ENCODE assay signal across 12 cellular contexts in genomic region chr17:76473541-76473985, GRCh38. TPM values are rescaled to one million over a fixed set of nuclear protein-coding genes. Genes with fewer than 3 reads are reported as not detected.
DNase-seq lines count a peak whose midpoint lies in the region; ATAC-seq, FAIRE-seq and TF ChIP-seq lines count a peak whose summit lies in the region.
"Had no signal": no experiment of that assay in that cellular context is flagged by ENCODE, and none has a peak within 500 bp of the region (broad histone marks: within the 10 kb centered on the region; RNA-seq: fewer than 3 reads in every experiment).

No MANE protein-coding gene starts in this region.

- no peaks in the 10 kb centered on the region for H3K9me3 ChIP-seq in CD8-positive, alpha-beta T cell (ENCODE audit: low read length)

- peak; percentile 23 for ATAC-seq in activated T-helper 17 cell treated with anti-CD3 and anti-CD28 coated beads, Interleukin-2, amount 50 U/mL, for 72 hours (replicated peaks)
- peak; percentile 37 for ATAC-seq in memory B cell (ENCODE audit: low read depth)
- ATAC-seq in CD8-positive, alpha-beta T cell, result no peak

- no peak for TF ChIP-seq POLR2A in GM12891 (IDR thresholded peaks at IDR 0.05; ENCODE audit: low read depth, low read length)

- H3K27ac Mint-ChIP-seq in CD14-positive monocyte (peak overlapping the region in 2 of 7 donors; percentile 9 to 86), memory B cell (peak overlapping the region; percentile 83)
- no peak overlapping the region for H3K27ac Mint-ChIP-seq in activated T-helper 17 cell treated with anti-CD3 and anti-CD28 coated beads, Interleukin-2, amount 50 U/mL, for 72 hours
- no peak overlapping the region for H3K27ac Mint-ChIP-seq in CD8-positive, alpha-beta T cell
- H3K27ac Mint-ChIP-seq: natural killer cell had no signal

- H3K27ac ChIP-seq in CD8-positive, alpha-beta T cell (ENCODE audit: low read depth, low read length), result no peak overlapping the region

- FAIRE-seq in GM12891 (lab: Jason Lieb, UNC), result peak; percentile 50

- H3K4me1 ChIP-seq in CD8-positive, alpha-beta T cell (ENCODE audit: insufficient read depth, low read length), result no peaks in the 10 kb centered on the region

- H3K36me3 Mint-ChIP-seq in CD14-positive monocyte (peaks cover 79 to 98% of the 10 kb centered on the region in 2 donors), memory B cell (peaks cover 33% of the 10 kb centered on the region)
- H3K36me3 Mint-ChIP-seq in activated T-helper 17 cell treated with anti-CD3 and anti-CD28 coated beads, Interleukin-2, amount 50 U/mL, for 72 hours (ENCODE audit: low read depth), result peaks cover 26% of the 10 kb centered on the region
- H3K36me3 Mint-ChIP-seq in CD8-positive, alpha-beta T cell, result peaks cover 65% of the 10 kb centered on the region
- H3K36me3 Mint-ChIP-seq: natural killer cell had no signal

- H3K36me3 ChIP-seq in CD8-positive, alpha-beta T cell (ENCODE audit: insufficient read depth, low read length), result peaks cover 3% of the 10 kb centered on the region

- CTCF ChIA-PET in CD8-positive, alpha-beta T cell (lab: Charles Lee), result interaction anchor here (1.1 to 1.5 kb wide), 3 partner anchors 20 to 151 kb away, joined by 3 to 4 read pairs (median 3); no protein-coding TSS in a partner anchor

- no peak for DNase-seq in CD14-positive monocyte (ENCODE audit: low spot score)
- no peak for DNase-seq in GM12891 (ENCODE audit: insufficient read length, low spot score)
- no peak for DNase-seq in memory B cell (ENCODE audit: low spot score in 2 of 2)
- DNase-seq in C1 segment of cervical spinal cord (lab: John Stamatoyannopoulos, UW), result no peak
- DNase-seq in activated gamma-delta T cell treated with Interleukin-2 at 50 U/mL for 16 hours, result no peak
- DNase-seq in DMS79 (lab: John Stamatoyannopoulos, UW), result no peak
- no peak for DNase-seq in CD8-positive, alpha-beta T cell
- DNase-seq: natural killer cell, NCI-H1092 treated with DMSO at 0.1 percent for 48 hours, SIG-M5 had no signal

- H3K27me3 ChIP-seq in CD8-positive, alpha-beta T cell (ENCODE audit: insufficient read depth, low read length), result no peaks in the 10 kb centered on the region

- H3K9me3 Mint-ChIP-seq in CD14-positive monocyte (no peaks in the 10 kb centered on the region), memory B cell (no peaks in the 10 kb centered on the region)
- H3K9me3 Mint-ChIP-seq in activated T-helper 17 cell treated with anti-CD3 and anti-CD28 coated beads, Interleukin-2, amount 50 U/mL, for 72 hours, result no peaks in the 10 kb centered on the region
- H3K9me3 Mint-ChIP-seq in CD8-positive, alpha-beta T cell, result no peaks in the 10 kb centered on the region
- H3K9me3 Mint-ChIP-seq: natural killer cell had no signal

- no peak overlapping the region for H3K4me3 ChIP-seq in CD8-positive, alpha-beta T cell (ENCODE audit: low read depth, low read length)

- intact Hi-C loops in CD14-positive monocyte (cut with micrococcal nuclease), result no loop called here
- intact Hi-C loops in CD8-positive, alpha-beta T cell (cut with DNase I, micrococcal nuclease), result no loop called here

- H3K4me1 Mint-ChIP-seq in CD14-positive monocyte, result peaks cover 2% of the 10 kb centered on the region
- no peaks in the 10 kb centered on the region for H3K4me1 Mint-ChIP-seq in activated T-helper 17 cell treated with anti-CD3 and anti-CD28 coated beads, Interleukin-2, amount 50 U/mL, for 72 hours
- H3K4me1 Mint-ChIP-seq in memory B cell, result peaks cover 27% of the 10 kb centered on the region
- H3K4me1 Mint-ChIP-seq in CD8-positive, alpha-beta T cell (ENCODE audit: low read depth), result no peaks in the 10 kb centered on the region

- peak; percentile 52 for TF ChIP-seq CTCF in CD14-positive monocyte (IDR thresholded peaks at IDR 0.05)
- no peak for TF ChIP-seq CTCF in CD8-positive, alpha-beta T cell (IDR thresholded peaks at IDR 0.05)

- no peak overlapping the region for H3K4me3 Mint-ChIP-seq in CD14-positive monocyte
- H3K4me3 Mint-ChIP-seq in activated T-helper 17 cell treated with anti-CD3 and anti-CD28 coated beads, Interleukin-2, amount 50 U/mL, for 72 hours, result no peak overlapping the region
- H3K4me3 Mint-ChIP-seq in memory B cell, result no peak overlapping the region
- H3K4me3 Mint-ChIP-seq in CD8-positive, alpha-beta T cell, result no peak overlapping the region
- H3K4me3 Mint-ChIP-seq: natural killer cell had no signal

- POLR2A ChIA-PET in CD8-positive, alpha-beta T cell (lab: Charles Lee), result no interaction called here

- H3K27me3 Mint-ChIP-seq in CD14-positive monocyte (ENCODE audit: low read depth in 3 of 3) (peaks cover 0 to 4% (median 0%) of the 10 kb centered on the region in 3 donors), memory B cell (no peaks in the 10 kb centered on the region)
- no peaks in the 10 kb centered on the region for H3K27me3 Mint-ChIP-seq in activated T-helper 17 cell treated with anti-CD3 and anti-CD28 coated beads, Interleukin-2, amount 50 U/mL, for 72 hours
- no peaks in the 10 kb centered on the region for H3K27me3 Mint-ChIP-seq in CD8-positive, alpha-beta T cell (ENCODE audit: low read depth)

TF ChIP-seq in GM12891, 5 proteins besides CTCF, POLR2A, EP300 and RAD21:
- no peak for TF ChIP-seq POLR2AphosphoS5 (IDR thresholded peaks at IDR 0.05; ENCODE audit: low read depth, low read length)
- TF ChIP-seq PAX5 (IDR thresholded peaks at IDR 0.05; ENCODE audit: insufficient read depth, low read length, severe bottlenecking), result no peak

RNA-seq across cellular contexts. Expression of gene AANAT, which starts 6.2 kb away (rescaled TPM):
- not detected for polyA plus RNA-seq in CD14-positive monocyte
- 0.13 TPM for polyA plus RNA-seq in GM12891 (2012; ENCODE audit: low read depth, missing spikeins)
- not detected for total RNA-seq in activated T-helper 17 cell treated with anti-CD3 and anti-CD28 coated beads, Interleukin-2, amount 50 U/mL, for 72 hours
- not detected for total RNA-seq in CD8-positive, alpha-beta T cell
- polyA plus RNA-seq: esophagus had no signal

RNA-seq across cellular contexts. Expression of gene UBE2O, which starts 20.6 kb away (rescaled TPM):
- polyA plus RNA-seq in CD14-positive monocyte, result 1 to 10 TPM; 1.3 to 4.5 TPM
- polyA plus RNA-seq in GM12891 (2012; ENCODE audit: low read depth, missing spikeins), result 14.6 TPM
- 10 to 100 TPM; 35.3 to 38.7 TPM for total RNA-seq in activated T-helper 17 cell treated with anti-CD3 and anti-CD28 coated beads, Interleukin-2, amount 50 U/mL, for 72 hours
- total RNA-seq in CD8-positive, alpha-beta T cell, result 10 to 100 TPM; 29.8 to 32.7 TPM

RNA-seq across cellular contexts. Expression of gene RHBDF2, which starts 27.7 kb away (rescaled TPM):
- polyA plus RNA-seq in CD14-positive monocyte, result 10 to 100 TPM; 36.9 to 68.6 TPM
- polyA plus RNA-seq in GM12891 (2012; ENCODE audit: low read depth, missing spikeins), result 11.8 TPM
- total RNA-seq in activated T-helper 17 cell treated with anti-CD3 and anti-CD28 coated beads, Interleukin-2, amount 50 U/mL, for 72 hours, result 10 to 100 TPM; 33.3 to 56.5 TPM
- total RNA-seq in CD8-positive, alpha-beta T cell, result 10 to 100 TPM; 45.4 to 46.2 TPM
